In the genomic region with DNA sequence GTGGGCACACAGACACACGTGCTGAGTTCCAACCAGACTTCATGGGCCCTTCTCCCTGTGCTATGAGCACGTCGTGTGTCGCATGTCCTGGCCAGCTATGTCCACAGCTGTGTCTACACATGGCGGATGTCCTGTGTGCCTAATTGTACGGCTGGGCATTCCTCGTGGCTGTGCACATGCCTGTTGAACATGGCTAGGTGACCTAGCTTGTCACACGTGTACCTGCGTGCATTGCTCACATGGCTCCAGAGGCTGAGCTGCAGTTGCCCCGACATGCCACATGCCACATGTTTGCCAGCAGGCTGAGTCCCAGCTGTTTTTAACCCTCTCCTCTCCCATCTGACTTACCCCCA, we compare ENCODE assay signal across 1 cellular context.
A peak's percentile ranks its signal among the peaks of the same experiment; 100 is the strongest.
TF ChIP-seq lines count a peak whose summit lies in the region.

No MANE protein-coding gene starts in this region.

TF ChIP-seq in K562, 482 proteins besides CTCF, POLR2A, EP300 and RAD21:
- TF ChIP-seq, protein P1, sequence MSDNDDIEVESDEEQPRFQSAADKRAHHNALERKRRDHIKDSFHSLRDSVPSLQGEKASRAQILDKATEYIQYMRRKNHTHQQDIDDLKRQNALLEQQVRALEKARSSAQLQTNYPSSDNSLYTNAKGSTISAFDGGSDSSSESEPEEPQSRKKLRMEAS (CRISPR knock-in tag; IDR thresholded peaks at IDR 0.05): peak; percentile 68
- TF ChIP-seq, protein P2, sequence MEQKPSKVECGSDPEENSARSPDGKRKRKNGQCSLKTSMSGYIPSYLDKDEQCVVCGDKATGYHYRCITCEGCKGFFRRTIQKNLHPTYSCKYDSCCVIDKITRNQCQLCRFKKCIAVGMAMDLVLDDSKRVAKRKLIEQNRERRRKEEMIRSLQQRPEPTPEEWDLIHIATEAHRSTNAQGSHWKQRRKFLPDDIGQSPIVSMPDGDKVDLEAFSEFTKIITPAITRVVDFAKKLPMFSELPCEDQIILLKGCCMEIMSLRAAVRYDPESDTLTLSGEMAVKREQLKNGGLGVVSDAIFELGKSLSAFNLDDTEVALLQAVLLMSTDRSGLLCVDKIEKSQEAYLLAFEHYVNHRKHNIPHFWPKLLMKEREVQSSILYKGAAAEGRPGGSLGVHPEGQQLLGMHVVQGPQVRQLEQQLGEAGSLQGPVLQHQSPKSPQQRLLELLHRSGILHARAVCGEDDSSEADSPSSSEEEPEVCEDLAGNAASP (IDR thresholded peaks at IDR 0.05): no peak
- TF ChIP-seq XRCC4 (IDR thresholded peaks at IDR 0.05; ENCODE audit: extremely low read depth, insufficient read depth, insufficient read length) (no peak), MAZ (CRISPR knock-in tag; conservative IDR thresholded peaks at IDR 0.05 in 1 of 2, IDR thresholded peaks at IDR 0.05 in 1 of 2) (no peak), SP1 (CRISPR knock-in tag; IDR thresholded peaks at IDR 0.05) (no peak), EZH2 (IDR thresholded peaks at IDR 0.05; ENCODE audit: borderline replicate concordance, low read depth, low read length) (no peak), FOXA3 (CRISPR knock-in tag; conservative IDR thresholded peaks at IDR 0.05 in 1 of 2, IDR thresholded peaks at IDR 0.05 in 1 of 2) (peak in 1 of 2 experiments; percentile 57; a peak in 1 of 4 replicates)
- TF ChIP-seq, protein P3, sequence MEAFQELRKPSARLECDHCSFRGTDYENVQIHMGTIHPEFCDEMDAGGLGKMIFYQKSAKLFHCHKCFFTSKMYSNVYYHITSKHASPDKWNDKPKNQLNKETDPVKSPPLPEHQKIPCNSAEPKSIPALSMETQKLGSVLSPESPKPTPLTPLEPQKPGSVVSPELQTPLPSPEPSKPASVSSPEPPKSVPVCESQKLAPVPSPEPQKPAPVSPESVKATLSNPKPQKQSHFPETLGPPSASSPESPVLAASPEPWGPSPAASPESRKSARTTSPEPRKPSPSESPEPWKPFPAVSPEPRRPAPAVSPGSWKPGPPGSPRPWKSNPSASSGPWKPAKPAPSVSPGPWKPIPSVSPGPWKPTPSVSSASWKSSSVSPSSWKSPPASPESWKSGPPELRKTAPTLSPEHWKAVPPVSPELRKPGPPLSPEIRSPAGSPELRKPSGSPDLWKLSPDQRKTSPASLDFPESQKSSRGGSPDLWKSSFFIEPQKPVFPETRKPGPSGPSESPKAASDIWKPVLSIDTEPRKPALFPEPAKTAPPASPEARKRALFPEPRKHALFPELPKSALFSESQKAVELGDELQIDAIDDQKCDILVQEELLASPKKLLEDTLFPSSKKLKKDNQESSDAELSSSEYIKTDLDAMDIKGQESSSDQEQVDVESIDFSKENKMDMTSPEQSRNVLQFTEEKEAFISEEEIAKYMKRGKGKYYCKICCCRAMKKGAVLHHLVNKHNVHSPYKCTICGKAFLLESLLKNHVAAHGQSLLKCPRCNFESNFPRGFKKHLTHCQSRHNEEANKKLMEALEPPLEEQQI (IDR thresholded peaks at IDR 0.05): no peak
- TF ChIP-seq, protein P4, sequence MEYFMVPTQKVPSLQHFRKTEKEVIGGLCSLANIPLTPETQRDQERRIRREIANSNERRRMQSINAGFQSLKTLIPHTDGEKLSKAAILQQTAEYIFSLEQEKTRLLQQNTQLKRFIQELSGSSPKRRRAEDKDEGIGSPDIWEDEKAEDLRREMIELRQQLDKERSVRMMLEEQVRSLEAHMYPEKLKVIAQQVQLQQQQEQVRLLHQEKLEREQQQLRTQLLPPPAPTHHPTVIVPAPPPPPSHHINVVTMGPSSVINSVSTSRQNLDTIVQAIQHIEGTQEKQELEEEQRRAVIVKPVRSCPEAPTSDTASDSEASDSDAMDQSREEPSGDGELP (CRISPR knock-in tag; IDR thresholded peaks at IDR 0.05; ENCODE audit: borderline replicate concordance): peak; percentile 38; the same call in 1 of the 2 replicates
